Comparison of ENCODE assay signal across 1 cellular context in genomic region chr4:8705161-8706145, GRCh38.
TF ChIP-seq lines count a peak whose summit lies in the region.

No MANE protein-coding gene starts in this region.

TF ChIP-seq in H1, 55 proteins besides CTCF, POLR2A, EP300 and RAD21:
- TF ChIP-seq FOSL1 (IDR thresholded peaks at IDR 0.05; ENCODE audit: insufficient read depth, low read depth, low read length) (no peak), CHD2 (IDR thresholded peaks at IDR 0.05; ENCODE audit: low read length) (no peak), CEBPB (IDR thresholded peaks at IDR 0.05; ENCODE audit: low read depth, low read length) (no peak), JUN (IDR thresholded peaks at IDR 0.05; ENCODE audit: low read depth, low read length) (no peak), KDM5A (IDR thresholded peaks at IDR 0.05; ENCODE audit: low read length) (no peak), CHD7 (IDR thresholded peaks at IDR 0.05; ENCODE audit: insufficient replicate concordance, low read length) (no peak), TAF7 (optimal IDR thresholded peaks at IDR 0.05; ENCODE audit: borderline replicate concordance, low read depth, low read length) (no peak), ZNF274 (IDR thresholded peaks at IDR 0.05; ENCODE audit: borderline replicate concordance, extremely low read depth, low read length) (no peak), CBX8 (IDR thresholded peaks at IDR 0.05; ENCODE audit: borderline replicate concordance, low read depth, low read length) (no peak), SUZ12 (IDR thresholded peaks at IDR 0.05; ENCODE audit: low read length) (no peak), RNF2 (IDR thresholded peaks at IDR 0.05; ENCODE audit: borderline replicate concordance, low read depth, low read length, missing control alignments, poor library complexity, severe bottlenecking) (no peak), RXRA (IDR thresholded peaks at IDR 0.05; ENCODE audit: insufficient read depth, low read depth, low read length) (no peak), JUND (IDR thresholded peaks at IDR 0.05; ENCODE audit: low read length) (no peak), RFX5 (IDR thresholded peaks at IDR 0.05; ENCODE audit: borderline replicate concordance, low read depth, low read length) (no peak)
TF ChIP-seq in H1: peak in this region for 0.
